In the genomic region with DNA sequence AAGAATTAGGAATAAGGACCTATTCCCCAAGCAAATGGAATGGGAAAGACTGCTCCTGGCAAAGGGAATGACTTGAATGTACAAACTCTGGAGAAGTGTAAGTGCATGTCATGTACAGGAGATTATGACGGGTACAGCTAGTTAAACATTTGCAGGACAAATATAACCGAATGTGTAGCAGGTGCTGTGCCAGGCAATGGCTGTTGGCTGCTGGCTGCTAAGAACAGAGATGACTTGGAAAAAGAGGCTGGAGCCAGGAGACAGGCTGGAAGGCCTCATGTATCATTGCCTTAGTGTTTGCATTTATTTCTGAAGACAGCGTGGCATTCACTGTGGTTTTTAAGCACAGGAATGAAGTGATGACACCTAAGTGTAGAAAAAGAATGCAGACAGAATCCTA, we compare ENCODE assay signal across 10 cellular contexts.
"Had no signal": no experiment of that assay in that cellular context is flagged by ENCODE, and none has a peak within 500 bp of the region (broad histone marks: within the 10 kb centered on the region; RNA-seq: fewer than 3 reads in every experiment).

No MANE protein-coding gene starts in this region.

- DNase-seq: activated CD4-positive, alpha-beta T cell treated with anti-CD3 and anti-CD28 coated beads, Interleukin-2, amount 50 U/mL, for 4 hours; activated naive CD4-positive, alpha-beta T cell treated with anti-CD3 and anti-CD28 coated beads, Interleukin-2, amount 10 ng/mL, durations not matched to agents 7 days and 5 days; effector memory CD4-positive, alpha-beta T cell; foreskin keratinocyte; stimulated activated CD4-positive, alpha-beta T cell treated with anti-CD3 and anti-CD28 coated beads, Interleukin-4, amount 100 ng/mL, for 4 hours; stimulated activated CD8-positive, alpha-beta memory T cell treated with anti-CD3 and anti-CD28 coated beads, Interleukin-4, amount 100 ng/mL, for 48 hours; stimulated activated naive CD4-positive, alpha-beta T cell treated with Interleukin-2 at 50 U/mL for 16 hours; SW 1271 had no signal

- H3K4me3 ChIP-seq: lung, skin epidermis had no signal

- H3K27ac ChIP-seq: foreskin keratinocyte, skin epidermis had no signal

- ATAC-seq: foreskin keratinocyte had no signal

- H3K4me1 ChIP-seq: foreskin keratinocyte had no signal
